ENCODE assay signal across 27 cellular contexts in genomic region chr7:82494420-82494819, GRCh38. TPM values are rescaled to one million over a fixed set of nuclear protein-coding genes. Genes with fewer than 3 reads are reported as not detected.
"Had no signal": no experiment of that assay in that cellular context is flagged by ENCODE, and none has a peak within 500 bp of the region (broad histone marks: within the 10 kb centered on the region; RNA-seq: fewer than 3 reads in every experiment).

No MANE protein-coding gene starts in this region.

- H3K9me3 Mint-ChIP-seq: stimulated activated naive CD8-positive, alpha-beta T cell treated with anti-CD3 and anti-CD28 coated beads, Interleukin-15, Interleukin-2, amounts not matched to agents 100 ng/mL and 50 ng/mL, for 24 hours had no signal

- H2AFZ ChIP-seq: hepatocyte, neural progenitor cell, parathyroid adenoma had no signal

- DNase-seq: heart left ventricle; islet precursor cell; lower lobe of right lung; mammary epithelial cell; mesenchymal stem cell; naive B cell; natural killer cell; nephron progenitor cell; occipital lobe; right cardiac atrium; small intestine; spleen; stimulated activated CD4-positive, alpha-beta T cell treated with anti-CD3 and anti-CD28 coated beads, Interleukin-4, amount 100 ng/mL, for 24 hours; stimulated activated naive CD4-positive, alpha-beta T cell; tibial artery; trophoblast cell; upper lobe of right lung had no signal

- H3K36me3 Mint-ChIP-seq: naive B cell; natural killer cell; neural progenitor cell; stimulated activated effector memory CD8-positive, alpha-beta T cell treated with anti-CD3 and anti-CD28 coated beads, Interleukin-12 subunit alpha, Interleukin-12 subunit beta, amount 100 ng/mL, for 72 hours had no signal

- H3K36me3 ChIP-seq: heart left ventricle, lower lobe of right lung, neural progenitor cell, neutrophil, spleen, suprapubic skin, thoracic aorta, tibial artery, upper lobe of right lung had no signal

- H3K79me2 ChIP-seq: hepatocyte, parathyroid adenoma had no signal

- H3K27ac ChIP-seq: hepatocyte, lower lobe of right lung, neural progenitor cell, neutrophil, parathyroid adenoma, spleen, suprapubic skin, thoracic aorta, tibial artery, upper lobe of right lung had no signal

- H3K4me3 ChIP-seq: heart left ventricle, hepatocyte, lower lobe of right lung, neural progenitor cell, spleen, suprapubic skin, thoracic aorta, tibial artery, upper lobe of right lung had no signal

- H3K9ac ChIP-seq: neural progenitor cell, parathyroid adenoma had no signal

- H3K4me1 Mint-ChIP-seq: naive B cell; natural killer cell; nephron progenitor cell; neural progenitor cell; stimulated activated effector memory CD8-positive, alpha-beta T cell treated with anti-CD3 and anti-CD28 coated beads, Interleukin-12 subunit alpha, Interleukin-12 subunit beta, amount 100 ng/mL, for 72 hours had no signal

- H3K4me1 ChIP-seq: lower lobe of right lung, neural progenitor cell, parathyroid adenoma, spleen, suprapubic skin, tibial artery, upper lobe of right lung had no signal

- ATAC-seq: lower lobe of right lung; natural killer cell; right cardiac atrium; sciatic nerve; stimulated activated effector memory CD8-positive, alpha-beta T cell treated with anti-CD3 and anti-CD28 coated beads, Interleukin-12 subunit alpha, Interleukin-12 subunit beta, amount 100 ng/mL, for 72 hours; upper lobe of right lung had no signal

- FAIRE-seq: small intestine, urothelium cell line had no signal

- H3K4me2 ChIP-seq: hepatocyte, neural progenitor cell had no signal

- H3K4me3 Mint-ChIP-seq: naive B cell; natural killer cell; nephron progenitor cell; neural progenitor cell; stimulated activated effector memory CD8-positive, alpha-beta T cell treated with anti-CD3 and anti-CD28 coated beads, Interleukin-12 subunit alpha, Interleukin-12 subunit beta, amount 100 ng/mL, for 72 hours; stimulated activated naive CD8-positive, alpha-beta T cell treated with anti-CD3 and anti-CD28 coated beads, Interleukin-15, Interleukin-2, amounts not matched to agents 100 ng/mL and 50 ng/mL, for 24 hours had no signal

- H3K27me3 ChIP-seq: heart left ventricle, hepatocyte, neural progenitor cell, neutrophil, spleen, suprapubic skin, tibial artery, upper lobe of right lung had no signal

- H3K9me3 ChIP-seq: heart left ventricle, lower lobe of right lung, neutrophil, suprapubic skin, thoracic aorta, tibial artery, upper lobe of right lung had no signal

RNA-seq across cellular contexts. Expression of gene CACNA2D1, which starts 50.8 kb away (rescaled TPM):
- total RNA-seq: natural killer cell had no signal
